In genomic region chr16:71781741-71782140, GRCh38 we compare ENCODE assay signal across 16 cellular contexts. TPM values are rescaled to one million over a fixed set of nuclear protein-coding genes. Genes with fewer than 3 reads are reported as not detected.
DNase-seq lines count a peak whose midpoint lies in the region; ATAC-seq and TF ChIP-seq lines count a peak whose summit lies in the region.
"Had no signal": no experiment of that assay in that cellular context is flagged by ENCODE, and none has a peak within 500 bp of the region (broad histone marks: within the 10 kb centered on the region; RNA-seq: fewer than 3 reads in every experiment).

No MANE protein-coding gene starts in this region.

- H3K9me3 Mint-ChIP-seq in natural killer cell: no peaks in the 10 kb centered on the region
- H3K9me3 Mint-ChIP-seq in natural killer cell treated with Interleukin-12 subunit alpha and Interleukin-12 subunit beta and Interleukin-15 and Interleukin-18, amount 100 ng/mL, for 72 hours: no peaks in the 10 kb centered on the region
- H3K9me3 Mint-ChIP-seq: activated naive CD8-positive, alpha-beta T cell treated with anti-CD3 and anti-CD28 coated beads for 36 hours; dendritic cell treated with granulocyte-macrophage colony-stimulating factor and Interleukin-4, amounts not matched to agents 40 ng/mL and 50 ng/mL, for 4 days; T-cell had no signal

- TF ChIP-seq CTCF in natural killer cell (IDR thresholded peaks at IDR 0.05) (no peak), astrocyte of the spinal cord (IDR thresholded peaks at IDR 0.05; ENCODE audit: low read depth, low read length) (no peak), upper lobe of right lung (IDR thresholded peaks at IDR 0.05) (no peak)

- in situ Hi-C loops in astrocyte of the spinal cord (cut with HindIII; ENCODE audit: low sequenced_read_pairs): no loop called here

- intact Hi-C loops in natural killer cell (cut with micrococcal nuclease) (no loop called here), upper lobe of right lung (cut with DNase I) (no loop called here)

- H3K27me3 Mint-ChIP-seq in natural killer cell (ENCODE audit: low read depth in 2 of 2): no peaks in the 10 kb centered on the region
- no peaks in the 10 kb centered on the region for H3K27me3 Mint-ChIP-seq in natural killer cell treated with Interleukin-12 subunit alpha and Interleukin-12 subunit beta and Interleukin-15 and Interleukin-18, amount 100 ng/mL, for 72 hours
- H3K27me3 Mint-ChIP-seq: activated naive CD8-positive, alpha-beta T cell treated with anti-CD3 and anti-CD28 coated beads for 36 hours; dendritic cell treated with granulocyte-macrophage colony-stimulating factor and Interleukin-4, amounts not matched to agents 40 ng/mL and 50 ng/mL, for 4 days; T-cell had no signal

- DNase-seq in natural killer cell (no peak), astrocyte of the spinal cord (ENCODE audit: low read depth, low spot score) (peak; percentile 36), kidney glomerular epithelial cell (lab: John Stamatoyannopoulos, UW) (peak; percentile 67), upper lobe of right lung (no peak), NCI-H69 (lab: John Stamatoyannopoulos, UW) (no peak)
- DNase-seq in natural killer cell treated with Interleukin-12 subunit alpha and Interleukin-12 subunit beta and Interleukin-15 and Interleukin-18, amount 100 ng/mL, for 72 hours (ENCODE audit: low spot score): no peak
- DNase-seq in activated CD4-positive, alpha-beta T cell treated with anti-CD3 and anti-CD28 coated beads for 1 hour: no peak
- no peak for DNase-seq in activated naive CD4-positive, alpha-beta T cell treated with anti-CD3 and anti-CD28 coated beads, Interleukin-2, amount 50 U/mL, for 16 hours
- DNase-seq: activated CD4-positive, CD25-positive, alpha-beta regulatory T cell treated with anti-CD3 and anti-CD28 coated beads, Interleukin-2, amount 50 U/mL, for 72 hours; activated naive CD8-positive, alpha-beta T cell treated with anti-CD3 and anti-CD28 coated beads for 36 hours; NCI-H1417 treated with DMSO at 0.1 percent for 48 hours; NCI-H510A; posterior cingulate gyrus; T-cell; testis had no signal

- no peaks in the 10 kb centered on the region for H3K27me3 ChIP-seq in upper lobe of right lung
- H3K27me3 ChIP-seq: testis had no signal

- H3K9me3 ChIP-seq in upper lobe of right lung: no peaks in the 10 kb centered on the region
- H3K9me3 ChIP-seq: testis had no signal

- H3K4me1 ChIP-seq in upper lobe of right lung: peaks cover 3% of the 10 kb centered on the region
- H3K4me1 ChIP-seq: testis had no signal

- H3K27ac Mint-ChIP-seq in natural killer cell: peak overlapping the region; percentile 44 to 58
- peak overlapping the region in 1 of 2 donors; percentile 55 for H3K27ac Mint-ChIP-seq in natural killer cell treated with Interleukin-12 subunit alpha and Interleukin-12 subunit beta and Interleukin-15 and Interleukin-18, amount 100 ng/mL, for 72 hours
- H3K27ac Mint-ChIP-seq: activated naive CD8-positive, alpha-beta T cell treated with anti-CD3 and anti-CD28 coated beads for 36 hours; dendritic cell treated with granulocyte-macrophage colony-stimulating factor and Interleukin-4, amounts not matched to agents 40 ng/mL and 50 ng/mL, for 4 days; T-cell had no signal

- H3K27ac ChIP-seq in upper lobe of right lung: no peak overlapping the region
- H3K27ac ChIP-seq: testis had no signal

- H3K4me3 Mint-ChIP-seq in natural killer cell: no peak overlapping the region
- no peak overlapping the region for H3K4me3 Mint-ChIP-seq in natural killer cell treated with Interleukin-12 subunit alpha and Interleukin-12 subunit beta and Interleukin-15 and Interleukin-18, amount 100 ng/mL, for 72 hours
- H3K4me3 Mint-ChIP-seq: activated naive CD8-positive, alpha-beta T cell treated with anti-CD3 and anti-CD28 coated beads for 36 hours; dendritic cell treated with granulocyte-macrophage colony-stimulating factor and Interleukin-4, amounts not matched to agents 40 ng/mL and 50 ng/mL, for 4 days; T-cell had no signal

- peaks cover 29 to 30% of the 10 kb centered on the region in 2 donors for H3K4me1 Mint-ChIP-seq in natural killer cell
- H3K4me1 Mint-ChIP-seq in natural killer cell treated with Interleukin-12 subunit alpha and Interleukin-12 subunit beta and Interleukin-15 and Interleukin-18, amount 100 ng/mL, for 72 hours (ENCODE audit: low read depth in 2 of 2): peaks cover 15 to 23% of the 10 kb centered on the region in 2 donors

- no peak overlapping the region for H3K4me3 ChIP-seq in astrocyte of the spinal cord (ENCODE audit: low read depth, low read length)
- H3K4me3 ChIP-seq in upper lobe of right lung: no peak overlapping the region
- H3K4me3 ChIP-seq: testis had no signal

- H3K36me3 Mint-ChIP-seq in natural killer cell: no peaks in the 10 kb centered on the region
- no peaks in the 10 kb centered on the region for H3K36me3 Mint-ChIP-seq in natural killer cell treated with Interleukin-12 subunit alpha and Interleukin-12 subunit beta and Interleukin-15 and Interleukin-18, amount 100 ng/mL, for 72 hours

- ATAC-seq in natural killer cell (no peak), upper lobe of right lung (peak; percentile 35)
- ATAC-seq in natural killer cell treated with Interleukin-12 subunit alpha and Interleukin-12 subunit beta and Interleukin-15 and Interleukin-18, amount 100 ng/mL, for 72 hours: no peak
- ATAC-seq: T-cell had no signal

- H3K36me3 ChIP-seq in upper lobe of right lung: peaks cover 21% of the 10 kb centered on the region

RNA-seq across cellular contexts. Expression of gene AP1G1, which starts 26.9 kb away (rescaled TPM):
- total RNA-seq in natural killer cell (100 to 1,000 TPM; 176 to 212 (median 188) TPM), upper lobe of right lung (90.0 TPM)
- 100 to 1,000 TPM; 111 to 120 TPM for total RNA-seq in natural killer cell treated with Interleukin-12 subunit alpha and Interleukin-12 subunit beta and Interleukin-15 and Interleukin-18, amount 100 ng/mL, for 72 hours

RNA-seq across cellular contexts. Expression of gene PHLPP2, which starts 57.2 kb away (rescaled TPM):
- total RNA-seq in natural killer cell: 1 to 10 TPM; 6.4 to 9.8 (median 9.2) TPM
- 10 to 100 TPM; 14.4 to 15.7 TPM for total RNA-seq in natural killer cell treated with Interleukin-12 subunit alpha and Interleukin-12 subunit beta and Interleukin-15 and Interleukin-18, amount 100 ng/mL, for 72 hours
- total RNA-seq in upper lobe of right lung: 9.3 TPM

Comparison
In these comparisons a context has a peak if more than half of its experiments do, and no peak if none do; other contexts are left out.
1. DNase-seq: peak in astrocyte of the spinal cord (single experiment) and kidney glomerular epithelial cell (single experiment); none in natural killer cell (single experiment), natural killer cell treated with Interleukin-12 subunit alpha and Interleukin-12 subunit beta and Interleukin-15 and Interleukin-18, amount 100 ng/mL, for 72 hours (single experiment), upper lobe of right lung (single experiment), NCI-H69 (single experiment), activated CD4-positive, alpha-beta T cell treated with anti-CD3 and anti-CD28 coated beads for 1 hour (single experiment) and activated naive CD4-positive, alpha-beta T cell treated with anti-CD3 and anti-CD28 coated beads, Interleukin-2, amount 50 U/mL, for 16 hours (single experiment).